Comparison of ENCODE assay signal across 1 cellular context in genomic region chr17:18017958-18018357, GRCh38.
TF ChIP-seq lines count a peak whose summit lies in the region.

No MANE protein-coding gene starts in this region.

TF ChIP-seq in IMR-90, 13 proteins besides CTCF, POLR2A, EP300 and RAD21 (continued from another document):
- TF ChIP-seq USF2 (IDR thresholded peaks at IDR 0.05; ENCODE audit: low read depth, low read length), result no peak
- TF ChIP-seq BHLHE40 (IDR thresholded peaks at IDR 0.05; ENCODE audit: low read depth, low read length), result no peak
- TF ChIP-seq FOS (IDR thresholded peaks at IDR 0.05; ENCODE audit: low read depth, low read length), result no peak
- no peak for TF ChIP-seq RCOR1 (IDR thresholded peaks at IDR 0.05; ENCODE audit: insufficient replicate concordance, low read length)
- no peak for TF ChIP-seq MAZ (IDR thresholded peaks at IDR 0.05; ENCODE audit: borderline replicate concordance, low read depth, low read length)
- no peak for TF ChIP-seq NFE2L2 (IDR thresholded peaks at IDR 0.05; ENCODE audit: low read depth, low read length)
- TF ChIP-seq CEBPB (IDR thresholded peaks at IDR 0.05; ENCODE audit: low read depth, low read length), result no peak
- no peak for TF ChIP-seq ELK1 (IDR thresholded peaks at IDR 0.05; ENCODE audit: borderline replicate concordance, low read depth, low read length)
- TF ChIP-seq MAFK (IDR thresholded peaks at IDR 0.05; ENCODE audit: low read depth, low read length), result no peak
- TF ChIP-seq SMC3 (IDR thresholded peaks at IDR 0.05; ENCODE audit: low read depth, low read length), result no peak
- no peak for TF ChIP-seq RFX5 (IDR thresholded peaks at IDR 0.05; ENCODE audit: low read depth, low read length)
- TF ChIP-seq CHD1 (IDR thresholded peaks at IDR 0.05; ENCODE audit: low read depth, low read length), result no peak
TF ChIP-seq in IMR-90: peak in this region for 0.
